ENCODE assay signal across 9 cellular contexts in genomic region chr11:100574894-100575769, GRCh38.
A peak's percentile ranks its signal among the peaks of the same experiment; 100 is the strongest.
DNase-seq lines count a peak whose midpoint lies in the region; ATAC-seq and TF ChIP-seq lines count a peak whose summit lies in the region.
"Had no signal": no experiment of that assay in that cellular context is flagged by ENCODE, and none has a peak within 500 bp of the region (broad histone marks: within the 10 kb centered on the region; RNA-seq: fewer than 3 reads in every experiment).

No MANE protein-coding gene starts in this region.

- TF ChIP-seq RAD21 in HCT116 (IDR thresholded peaks at IDR 0.05; ENCODE audit: low read depth): peak; percentile 57

- no TSS peak for BruUV-seq in HCT116 (replicated peaks; lab: Mats Ljungman, UMichigan)

- no peaks in the 10 kb centered on the region for H3K9me2 ChIP-seq in HCT116 (ENCODE audit: insufficient read depth)

- peak; percentile 70 for TF ChIP-seq CTCF in 22Rv1 (IDR thresholded peaks at IDR 0.05)
- peak; percentile 10 to 51 (median 25); a peak in 3 of 6 replicates for TF ChIP-seq CTCF in HCT116 (IDR thresholded peaks at IDR 0.05 in 2 of 3, conservative IDR thresholded peaks at IDR 0.05 in 1 of 3; ENCODE audit: borderline replicate concordance in 1 of 3, insufficient read depth in 1 of 3, low read depth in 2 of 3, low read length in 2 of 3)
- TF ChIP-seq CTCF in RWPE1 (conservative IDR thresholded peaks at IDR 0.05; ENCODE audit: low read depth): peak; percentile 26

- CTCF ChIA-PET in HCT116 (lab: Charles Lee): no interaction called here
- CTCF ChIA-PET in RWPE1 (lab: Yijun Ruan, JAX): interaction anchor here (0.6 to 0.7 kb wide), 2 partner anchors 63 to 109 kb away, joined by 3 to 4 read pairs; no protein-coding TSS in a partner anchor

- H3K27me3 ChIP-seq in HCT116 (ENCODE audit: insufficient read depth, low read length): 0 out of 2 replicates have a peak, but pooled peaks cover 4% of the 10 kb centered on the region

- RAD21 ChIA-PET in HCT116 (lab: Charles Lee; ENCODE audit: low non-redundant PET in 1 of 2, low total read pairs in 2 of 2, uncharacterized antibody in 2 of 2, unreplicated experiment in 2 of 2): no interaction called here

- H3K4me3 ChIP-seq in HCT116 (replicated peaks in 1 of 2; ENCODE audit: low read depth in 1 of 2, low read length in 2 of 2): no peak overlapping the region

- no peaks in the 10 kb centered on the region for H3K9me3 ChIP-seq in HCT116 (ENCODE audit: control insufficient read depth in 1 of 2, insufficient read depth in 1 of 2, low read depth in 1 of 2, low read length in 2 of 2)

- peaks cover 0 to 5% of the 10 kb centered on the region in 2 experiments; a peak in 1 of 4 replicates for H3K4me1 ChIP-seq in HCT116 (ENCODE audit: control insufficient read depth in 1 of 2, insufficient read depth in 2 of 2, low read length in 2 of 2)

- DNase-seq in HCT116 (ENCODE audit: low read depth, low spot score) (peak; percentile 13), RWPE1 (ENCODE audit: low spot score) (no peak), glomerular visceral epithelial cell (ENCODE audit: extremely low spot score) (peak; percentile 37), head of caudate nucleus (no peak)
- DNase-seq: activated CD4-positive, CD25-positive, alpha-beta regulatory T cell treated with anti-CD3 and anti-CD28 coated beads, Interleukin-2, amount 50 U/mL, for 72 hours had no signal

- H3K27ac ChIP-seq in 22Rv1 (peak overlapping the region; percentile 50), HCT116 (ENCODE audit: low read depth, low read length) (no peak overlapping the region), RWPE1 (no peak overlapping the region)

- no peak overlapping the region for H3K4me2 ChIP-seq in HCT116 (ENCODE audit: low read length)

- no peaks in the 10 kb centered on the region for H4K20me1 ChIP-seq in HCT116 (ENCODE audit: insufficient read depth)

- H3K9ac ChIP-seq in HCT116 (ENCODE audit: low read length): no peak overlapping the region

- POLR2A ChIA-PET in HCT116 (lab: Charles Lee): no interaction called here
- POLR2A ChIA-PET in RWPE1 (lab: Yijun Ruan, JAX; ENCODE audit: low non-redundant PET): no interaction called here

- ATAC-seq in HCT116: no peak; the same call in 1 of the 2 replicates
- ATAC-seq in HG02678 (IDR thresholded peaks at IDR 0.05; ENCODE audit: unreplicated experiment): no peak
- no peak for ATAC-seq in GM18520 (IDR thresholded peaks at IDR 0.05; ENCODE audit: unreplicated experiment)
- ATAC-seq in GM18519 (IDR thresholded peaks at IDR 0.05; ENCODE audit: low FRiP score, unreplicated experiment): no peak

- H2AFZ ChIP-seq in HCT116 (ENCODE audit: low read depth, low read length, poor library complexity, severe bottlenecking): peak overlapping the region; percentile 68

- H3K79me2 ChIP-seq in HCT116 (ENCODE audit: insufficient read depth, low read length): no peaks in the 10 kb centered on the region

- no peak for TF ChIP-seq POLR2A in HCT116 (IDR thresholded peaks at IDR 0.05; ENCODE audit: borderline replicate concordance, extremely low read depth, insufficient read depth, insufficient read length)

- intact Hi-C loops in HCT116 (cut with micrococcal nuclease) (loop anchor here (5.0 kb wide), 1 partner anchor 862 kb away; no protein-coding TSS in a partner anchor), head of caudate nucleus (cut with DNase I) (loop anchor here (5.0 kb wide), 1 partner anchor 357 kb away; no protein-coding TSS in a partner anchor)

- no peaks in the 10 kb centered on the region for H3K36me3 ChIP-seq in HCT116 (ENCODE audit: control insufficient read depth in 1 of 2, insufficient read depth in 2 of 2, low read length in 2 of 2)

TF ChIP-seq in HCT116, 20 proteins besides CTCF, POLR2A, EP300 and RAD21:
- TF ChIP-seq EZH2phosphoT487 (IDR thresholded peaks at IDR 0.05; ENCODE audit: borderline replicate concordance) (no peak), SRF (IDR thresholded peaks at IDR 0.05; ENCODE audit: low read depth) (no peak), ZNF274 (IDR thresholded peaks at IDR 0.05; ENCODE audit: low read depth, low read length) (no peak), ZBTB33 (IDR thresholded peaks at IDR 0.05; ENCODE audit: extremely low read depth, insufficient replicate concordance, low read length) (no peak), JUND (IDR thresholded peaks at IDR 0.05) (no peak), ATF3 (IDR thresholded peaks at IDR 0.05) (no peak), TCF7L2 (IDR thresholded peaks at IDR 0.05; ENCODE audit: borderline replicate concordance, extremely low read depth, insufficient read depth, insufficient read length) (no peak), YY1 (IDR thresholded peaks at IDR 0.05; ENCODE audit: extremely low read depth, insufficient replicate concordance, low read depth, low read length) (no peak), SIN3A (IDR thresholded peaks at IDR 0.05; ENCODE audit: low read depth) (no peak), CEBPB (IDR thresholded peaks at IDR 0.05; ENCODE audit: low read depth) (no peak), EZH2 (IDR thresholded peaks at IDR 0.05) (no peak)
- TF ChIP-seq, protein P1, sequence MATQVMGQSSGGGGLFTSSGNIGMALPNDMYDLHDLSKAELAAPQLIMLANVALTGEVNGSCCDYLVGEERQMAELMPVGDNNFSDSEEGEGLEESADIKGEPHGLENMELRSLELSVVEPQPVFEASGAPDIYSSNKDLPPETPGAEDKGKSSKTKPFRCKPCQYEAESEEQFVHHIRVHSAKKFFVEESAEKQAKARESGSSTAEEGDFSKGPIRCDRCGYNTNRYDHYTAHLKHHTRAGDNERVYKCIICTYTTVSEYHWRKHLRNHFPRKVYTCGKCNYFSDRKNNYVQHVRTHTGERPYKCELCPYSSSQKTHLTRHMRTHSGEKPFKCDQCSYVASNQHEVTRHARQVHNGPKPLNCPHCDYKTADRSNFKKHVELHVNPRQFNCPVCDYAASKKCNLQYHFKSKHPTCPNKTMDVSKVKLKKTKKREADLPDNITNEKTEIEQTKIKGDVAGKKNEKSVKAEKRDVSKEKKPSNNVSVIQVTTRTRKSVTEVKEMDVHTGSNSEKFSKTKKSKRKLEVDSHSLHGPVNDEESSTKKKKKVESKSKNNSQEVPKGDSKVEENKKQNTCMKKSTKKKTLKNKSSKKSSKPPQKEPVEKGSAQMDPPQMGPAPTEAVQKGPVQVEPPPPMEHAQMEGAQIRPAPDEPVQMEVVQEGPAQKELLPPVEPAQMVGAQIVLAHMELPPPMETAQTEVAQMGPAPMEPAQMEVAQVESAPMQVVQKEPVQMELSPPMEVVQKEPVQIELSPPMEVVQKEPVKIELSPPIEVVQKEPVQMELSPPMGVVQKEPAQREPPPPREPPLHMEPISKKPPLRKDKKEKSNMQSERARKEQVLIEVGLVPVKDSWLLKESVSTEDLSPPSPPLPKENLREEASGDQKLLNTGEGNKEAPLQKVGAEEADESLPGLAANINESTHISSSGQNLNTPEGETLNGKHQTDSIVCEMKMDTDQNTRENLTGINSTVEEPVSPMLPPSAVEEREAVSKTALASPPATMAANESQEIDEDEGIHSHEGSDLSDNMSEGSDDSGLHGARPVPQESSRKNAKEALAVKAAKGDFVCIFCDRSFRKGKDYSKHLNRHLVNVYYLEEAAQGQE (IDR thresholded peaks at IDR 0.05; ENCODE audit: low read depth): no peak

Comparison
In these comparisons a context has a peak if more than half of its experiments do, and no peak if none do; other contexts are left out.
1. DNase-seq: peak in HCT116 (single experiment) and glomerular visceral epithelial cell (single experiment); none in RWPE1 (single experiment) and head of caudate nucleus (0 of 42).
2. Peak in every context shown above with its lines, with median percentiles within 50 percentile points of each other: CTCF ChIP-seq.